20 cellular contexts compared by ENCODE assay signal in the genomic region with DNA sequence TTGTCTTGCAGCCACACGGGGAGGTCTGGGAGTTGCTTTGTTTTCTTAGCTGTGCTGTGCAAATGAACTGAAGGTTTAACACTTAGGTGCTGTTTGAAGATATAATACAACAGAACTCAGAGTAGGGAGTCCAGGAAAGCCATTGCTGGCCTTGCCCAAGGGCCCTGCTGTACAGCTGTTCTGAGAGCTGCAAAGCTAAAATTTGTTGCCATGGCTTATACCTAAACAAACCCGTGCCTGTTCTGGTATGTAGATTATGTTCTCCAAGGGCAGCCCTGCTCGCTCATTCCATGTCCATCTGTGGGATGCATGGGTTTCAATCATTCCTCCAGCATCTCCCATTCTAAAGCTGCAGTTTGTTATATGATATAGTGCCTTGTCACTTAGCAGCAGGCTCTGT.
DNase-seq lines count a peak whose midpoint lies in the region; ATAC-seq, FAIRE-seq and TF ChIP-seq lines count a peak whose summit lies in the region.
"Had no signal": no experiment of that assay in that cellular context is flagged by ENCODE, and none has a peak within 500 bp of the region (broad histone marks: within the 10 kb centered on the region; RNA-seq: fewer than 3 reads in every experiment).

No MANE protein-coding gene starts in this region.

- H3K27ac ChIP-seq in heart left ventricle = no peak overlapping the region
- no peak overlapping the region for H3K27ac ChIP-seq in left ventricle myocardium inferior (replicated peaks)
- H3K27ac ChIP-seq in HepG2 (ENCODE audit: extremely low read length, insufficient read depth, low read length) = no peak overlapping the region
- H3K27ac ChIP-seq: breast epithelium, upper lobe of right lung had no signal

- H3K79me2 ChIP-seq in HepG2 (ENCODE audit: insufficient read depth, low read length) = no peaks in the 10 kb centered on the region

- peaks cover 0 to 3% (median 0%) of the 10 kb centered on the region in 9 donors for H3K27me3 ChIP-seq in heart left ventricle
- H3K27me3 ChIP-seq in left ventricle myocardium inferior (ENCODE audit: low read depth) = peaks cover 7% of the 10 kb centered on the region
- no peaks in the 10 kb centered on the region for H3K27me3 ChIP-seq in HepG2 (ENCODE audit: control insufficient read depth in 1 of 2, insufficient read depth in 2 of 2, low read length in 2 of 2)
- H3K27me3 ChIP-seq: breast epithelium had no signal

- TF ChIP-seq POLR2A in heart left ventricle (IDR thresholded peaks at IDR 0.05) = no peak
- no peak for TF ChIP-seq POLR2A in HepG2 (IDR thresholded peaks at IDR 0.05; ENCODE audit: insufficient read depth in 1 of 2, low read depth in 2 of 2, low read length in 2 of 2)
- TF ChIP-seq POLR2A in lower leg skin (IDR thresholded peaks at IDR 0.05) = no peak

- H3K4me3 Mint-ChIP-seq in activated naive CD4-positive, alpha-beta T cell treated with anti-CD3 and anti-CD28 coated beads, Interleukin-2, amount 10 ng/mL, durations not matched to agents 7 days and 5 days = no peak overlapping the region
- H3K4me3 Mint-ChIP-seq: naive thymus-derived CD8-positive, alpha-beta T cell; stimulated activated naive CD8-positive, alpha-beta T cell treated with anti-CD3 and anti-CD28 coated beads, Interleukin-15, Interleukin-2, amounts not matched to agents 100 ng/mL and 50 ng/mL, for 24 hours had no signal

- peaks cover 3% of the 10 kb centered on the region for H3K27me3 Mint-ChIP-seq in activated naive CD4-positive, alpha-beta T cell treated with anti-CD3 and anti-CD28 coated beads, Interleukin-2, amount 10 ng/mL, durations not matched to agents 7 days and 5 days

- FAIRE-seq in HepG2 (lab: Jason Lieb, UNC) = no peak
- FAIRE-seq: H54 had no signal

- TF ChIP-seq RAD21 in HepG2 (CRISPR knock-in tag; IDR thresholded peaks at IDR 0.05) = no peak

- no peak for TF ChIP-seq EP300 in HepG2 (IDR thresholded peaks at IDR 0.05; ENCODE audit: low read depth in 2 of 2, low read length in 2 of 2)
- TF ChIP-seq EP300 in HepG2 (CRISPR knock-in tag; IDR thresholded peaks at IDR 0.05; ENCODE audit: borderline replicate concordance) = no peak

- H3K9me3 ChIP-seq in heart left ventricle = no peaks in the 10 kb centered on the region
- H3K9me3 ChIP-seq in left ventricle myocardium inferior (replicated peaks) = no peaks in the 10 kb centered on the region
- no peaks in the 10 kb centered on the region for H3K9me3 ChIP-seq in HepG2 (ENCODE audit: low read length)
- H3K9me3 ChIP-seq: breast epithelium, upper lobe of right lung had no signal

- WGBS in heart left ventricle, 4 donors = 28 to 36% (median 34%) methylated on average over 3 of the region's 3 CpGs
- WGBS in HepG2 (ENCODE audit: low lambda C conversion rate) = 15% methylated on average over 3 of the region's 3 CpGs
- 52 to 58% methylated on average over 3 of the region's 3 CpGs for WGBS in lower leg skin, 2 donors

- no peak overlapping the region for H3K4me3 ChIP-seq in heart left ventricle
- H3K4me3 ChIP-seq in left ventricle myocardium inferior = no peak overlapping the region
- H3K4me3 ChIP-seq in choroid plexus epithelial cell (ENCODE audit: low read depth, low read length) = no peak overlapping the region
- no peak overlapping the region for H3K4me3 ChIP-seq in HepG2 (replicated peaks in 1 of 3; ENCODE audit: insufficient read depth in 1 of 3, low read depth in 2 of 3, low read length in 3 of 3)
- no peak overlapping the region for H3K4me3 ChIP-seq in lower leg skin (ENCODE audit: low read depth, poor library complexity, severe bottlenecking)
- H3K4me3 ChIP-seq: breast epithelium, upper lobe of right lung had no signal

- no peak overlapping the region for H2AFZ ChIP-seq in HepG2 (ENCODE audit: low read length)

- H3K4me1 ChIP-seq in heart left ventricle (peaks cover 0 to 9% (median 0%) of the 10 kb centered on the region in 12 donors), left ventricle myocardium inferior (peaks cover 11% of the 10 kb centered on the region), HepG2 (ENCODE audit: insufficient read depth, low read length) (no peaks in the 10 kb centered on the region)
- H3K4me1 ChIP-seq: breast epithelium, upper lobe of right lung had no signal

- no TSS peak for BruUV-seq in HepG2 (replicated peaks; lab: Mats Ljungman, UMichigan)

- peak; percentile 32 to 78 (median 66) for ATAC-seq in heart left ventricle
- peak; percentile 38 for ATAC-seq in HepG2
- ATAC-seq in GM18511 (IDR thresholded peaks at IDR 0.05; ENCODE audit: unreplicated experiment) = no peak
- ATAC-seq: left lobe of liver; naive thymus-derived CD8-positive, alpha-beta T cell; upper lobe of right lung had no signal

- CTCF ChIA-PET in HepG2 (lab: Yijun Ruan, JAX; ENCODE audit: low intra/inter-chr PET ratio, low total read pairs) = no interaction called here
- CTCF ChIA-PET in activated naive CD4-positive, alpha-beta T cell treated with anti-CD3 and anti-CD28 coated beads, Interleukin-2, amount 10 ng/mL, durations not matched to agents 7 days and 5 days (lab: Charles Lee) = no interaction called here
- CTCF ChIA-PET in GM10248 (lab: Yijun Ruan, JAX) = no interaction called here

- no peaks in the 10 kb centered on the region for H4K20me1 ChIP-seq in HepG2 (ENCODE audit: insufficient read depth, low read length)

- DNase-seq in heart left ventricle = no peak
- DNase-seq in left ventricle myocardium inferior = no peak
- DNase-seq in choroid plexus epithelial cell (ENCODE audit: low read depth) = peak; percentile 58
- no peak for DNase-seq in HepG2 (ENCODE audit: low spot score)
- DNase-seq in lower leg skin (ENCODE audit: low spot score in 2 of 2) = no peak
- DNase-seq in activated naive CD4-positive, alpha-beta T cell treated with anti-CD3 and anti-CD28 coated beads, Interleukin-2, amount 10 ng/mL, durations not matched to agents 7 days and 5 days = no peak
- DNase-seq in GM10248 (ENCODE audit: extremely low spot score) = no peak
- DNase-seq: activated CD4-positive, alpha-beta T cell treated with anti-CD3 and anti-CD28 coated beads for 1 hour; activated CD8-positive, alpha-beta memory T cell treated with anti-CD3 and anti-CD28 coated beads, Interleukin-2, amount 50 U/mL, for 4 hours; EL; naive thymus-derived CD8-positive, alpha-beta T cell; NCI-H1694; NK-92 treated with Interleukin-12 subunit alpha and Interleukin-12 subunit beta, amount 100 ng/mL, for 24 hours; T-helper 2 cell; upper lobe of right lung had no signal

- H3K9ac ChIP-seq in HepG2 (ENCODE audit: insufficient read depth, low read depth, low read length) = no peak overlapping the region

- H3K9me3 Mint-ChIP-seq in activated naive CD4-positive, alpha-beta T cell treated with anti-CD3 and anti-CD28 coated beads, Interleukin-2, amount 10 ng/mL, durations not matched to agents 7 days and 5 days = no peaks in the 10 kb centered on the region
- H3K9me3 Mint-ChIP-seq: stimulated activated naive CD8-positive, alpha-beta T cell treated with anti-CD3 and anti-CD28 coated beads, Interleukin-15, Interleukin-2, amounts not matched to agents 100 ng/mL and 50 ng/mL, for 24 hours had no signal

- no peak overlapping the region for H3K27ac Mint-ChIP-seq in activated naive CD4-positive, alpha-beta T cell treated with anti-CD3 and anti-CD28 coated beads, Interleukin-2, amount 10 ng/mL, durations not matched to agents 7 days and 5 days
- H3K27ac Mint-ChIP-seq: naive thymus-derived CD8-positive, alpha-beta T cell; stimulated activated naive CD8-positive, alpha-beta T cell treated with anti-CD3 and anti-CD28 coated beads, Interleukin-15, Interleukin-2, amounts not matched to agents 100 ng/mL and 50 ng/mL, for 24 hours had no signal

- no peak overlapping the region for H3K4me2 ChIP-seq in HepG2 (ENCODE audit: low read depth, low read length)

- H3K36me3 ChIP-seq in heart left ventricle = no peaks in the 10 kb centered on the region
- H3K36me3 ChIP-seq in left ventricle myocardium inferior = no peaks in the 10 kb centered on the region
- no peaks in the 10 kb centered on the region for H3K36me3 ChIP-seq in HepG2 (replicated peaks in 1 of 2; ENCODE audit: control insufficient read depth in 1 of 2, insufficient read depth in 2 of 2, low read length in 2 of 2)
- H3K36me3 ChIP-seq: breast epithelium, upper lobe of right lung had no signal

- H3K4me1 Mint-ChIP-seq in activated naive CD4-positive, alpha-beta T cell treated with anti-CD3 and anti-CD28 coated beads, Interleukin-2, amount 10 ng/mL, durations not matched to agents 7 days and 5 days = no peaks in the 10 kb centered on the region
- H3K4me1 Mint-ChIP-seq: naive thymus-derived CD8-positive, alpha-beta T cell had no signal

- POLR2A ChIA-PET in HepG2 (lab: Yijun Ruan, JAX) (interaction anchor here (0.7 kb wide), 1 partner anchor 12 kb away, joined by 3 read pairs; no protein-coding TSS in a partner anchor), GM10248 (lab: Yijun Ruan, JAX) (no interaction called here)

- intact Hi-C loops in heart left ventricle (cut with DNase I) = no loop called here
- intact Hi-C loops in left ventricle myocardium inferior (cut with micrococcal nuclease) = no loop called here
- intact Hi-C loops in HepG2 (cut with micrococcal nuclease; ENCODE audit: unreplicated experiment) = no loop called here
- intact Hi-C loops in lower leg skin (cut with DNase I; ENCODE audit: low total_unique reads) = no loop called here

- in situ Hi-C loops in HepG2 (cut with HindIII; ENCODE audit: extremely low pct_ligation_motif_present, low pct_unique_long_range_greater_than_20kb) = no loop called here

- TF ChIP-seq CTCF in heart left ventricle (IDR thresholded peaks at IDR 0.05) (no peak), left ventricle myocardium inferior (IDR thresholded peaks at IDR 0.05; ENCODE audit: borderline replicate concordance) (no peak), choroid plexus epithelial cell (conservative IDR thresholded peaks at IDR 0.05; ENCODE audit: low read depth, low read length) (no peak), HepG2 (CRISPR knock-in tag; IDR thresholded peaks at IDR 0.05) (no peak), lower leg skin (IDR thresholded peaks at IDR 0.05) (no peak), GM10248 (IDR thresholded peaks at IDR 0.05; ENCODE audit: control extremely low read depth, extremely low read depth, low read depth, missing control alignments) (no peak)

- H3K36me3 Mint-ChIP-seq in activated naive CD4-positive, alpha-beta T cell treated with anti-CD3 and anti-CD28 coated beads, Interleukin-2, amount 10 ng/mL, durations not matched to agents 7 days and 5 days = no peaks in the 10 kb centered on the region
- H3K36me3 Mint-ChIP-seq: naive thymus-derived CD8-positive, alpha-beta T cell had no signal

TF ChIP-seq in HepG2, 621 proteins besides CTCF, POLR2A, EP300 and RAD21:
- no peak for TF ChIP-seq ZNF121 (CRISPR knock-in tag; IDR thresholded peaks at IDR 0.05)
